In the genomic region with DNA sequence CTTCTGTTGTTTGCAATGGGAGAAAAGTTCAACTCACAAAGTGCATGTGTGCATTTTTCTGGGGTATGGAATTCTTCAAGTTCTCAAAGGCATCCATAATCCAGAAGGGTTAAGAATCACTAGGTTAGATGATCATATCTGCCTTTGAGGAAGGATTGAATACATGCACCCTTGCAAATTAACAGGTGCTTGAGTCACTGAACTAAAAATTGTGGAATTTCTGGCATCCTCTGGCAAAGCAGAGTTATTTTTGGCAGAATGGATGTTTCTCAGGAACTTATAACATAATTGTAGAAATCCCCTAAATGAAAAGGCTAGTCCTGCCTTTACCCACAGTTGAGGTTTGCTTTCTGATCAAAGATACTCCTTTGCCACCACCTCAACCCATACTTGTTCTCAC, we compare ENCODE assay signal across 17 cellular contexts.
"Had no signal": no experiment of that assay in that cellular context is flagged by ENCODE, and none has a peak within 500 bp of the region (broad histone marks: within the 10 kb centered on the region; RNA-seq: fewer than 3 reads in every experiment).

No MANE protein-coding gene starts in this region.

- H3K27me3 ChIP-seq: sigmoid colon, upper lobe of right lung had no signal

- H3K9me3 ChIP-seq: mucosa of descending colon, prostate gland, sigmoid colon, upper lobe of right lung had no signal

- H3K36me3 ChIP-seq: prostate gland, sigmoid colon, upper lobe of right lung had no signal

- ATAC-seq: activated T-helper 17 cell treated with anti-CD3 and anti-CD28 coated beads, Interleukin-2, amount 50 U/mL, for 72 hours; left lobe of liver; mucosa of descending colon; natural killer cell treated with Interleukin-12 subunit alpha and Interleukin-12 subunit beta and Interleukin-15 and Interleukin-18, amount 100 ng/mL, for 72 hours; upper lobe of right lung had no signal

- H3K4me3 ChIP-seq: mucosa of descending colon, prostate gland, sigmoid colon, upper lobe of right lung had no signal

- H3K27ac ChIP-seq: prostate gland, sigmoid colon, upper lobe of right lung had no signal

- H3K4me1 ChIP-seq: prostate gland had no signal

- DNase-seq: activated B cell treated with CpG ODN at 0.5 μM for 24 hours; activated CD4-positive, alpha-beta T cell treated with anti-CD3 and anti-CD28 coated beads, Interleukin-2, amount 10 ng/mL, durations not matched to agents 24 days and 14 days; activated naive CD4-positive, alpha-beta T cell treated with anti-CD3 and anti-CD28 coated beads for 36 hours; activated T-cell treated with anti-CD3 and anti-CD28 coated beads for 4 hours; dermis blood vessel endothelial cell; erythroblast; glutamatergic neuron; mucosa of descending colon; occipital lobe; sigmoid colon; stimulated activated CD4-positive, alpha-beta T cell treated with anti-CD3 and anti-CD28 coated beads, Interleukin-12 subunit alpha, Interleukin-12 subunit beta, amount 100 ng/mL, for 4 hours; stimulated activated naive CD4-positive, alpha-beta T cell treated with Interleukin-2 at 50 U/mL for 16 hours; upper lobe of right lung had no signal
